Comparison of ENCODE assay signal across 11 cellular contexts in the genomic region with DNA sequence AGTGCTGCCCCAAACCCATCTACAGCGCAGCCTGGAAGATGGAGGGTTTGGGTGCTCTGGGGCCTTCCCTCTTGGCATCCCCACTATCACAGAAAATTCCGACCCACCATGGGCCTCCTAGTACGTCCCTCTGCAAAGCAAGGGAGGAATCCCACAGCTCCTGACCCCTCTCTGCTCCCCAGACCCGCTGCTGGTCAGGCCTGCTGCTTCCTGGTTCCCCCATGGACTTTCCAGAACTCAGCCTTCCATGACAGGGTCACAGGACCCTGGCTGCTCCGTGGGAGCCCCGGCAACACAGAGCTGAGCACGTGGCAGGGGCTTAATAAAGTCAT. TPM values are rescaled to one million over a fixed set of nuclear protein-coding genes. Genes with fewer than 3 reads are reported as not detected.
DNase-seq lines count a peak whose midpoint lies in the region; ATAC-seq, FAIRE-seq and TF ChIP-seq lines count a peak whose summit lies in the region.
"Had no signal": no experiment of that assay in that cellular context is flagged by ENCODE, and none has a peak within 500 bp of the region (broad histone marks: within the 10 kb centered on the region; RNA-seq: fewer than 3 reads in every experiment).

No MANE protein-coding gene starts in this region.

- no peak overlapping the region for H3K4me3 Mint-ChIP-seq in activated CD8-positive, alpha-beta T cell treated with anti-CD3 and anti-CD28 coated beads, Interleukin-2, amount 10 ng/mL, durations not matched to agents 7 days and 5 days
- no peak overlapping the region for H3K4me3 Mint-ChIP-seq in activated naive CD4-positive, alpha-beta T cell treated with anti-CD3 and anti-CD28 coated beads, Interleukin-2, amount 10 ng/mL, durations not matched to agents 7 days and 5 days

- POLR2A ChIA-PET in activated CD8-positive, alpha-beta T cell treated with anti-CD3 and anti-CD28 coated beads, Interleukin-2, amount 10 ng/mL, durations not matched to agents 7 days and 5 days (lab: Charles Lee), result interaction anchor here (0.7 kb wide), 1 partner anchor 11 kb away, joined by 3 read pairs; no protein-coding TSS in a partner anchor

- H3K9ac ChIP-seq in iPS-15b (ENCODE audit: low read depth, low read length), result no peak overlapping the region

- no peak for TF ChIP-seq POLR2A in GM12892 (IDR thresholded peaks at IDR 0.05; ENCODE audit: low read depth, low read length)

- in situ Hi-C loops in KBM-7 (cut with MboI; ENCODE audit: low pct_unique_long_range_greater_than_20kb, low sequenced_read_pairs), result no loop called here

- DNase-seq in HFF-Myc (ENCODE audit: extremely low read depth, low read depth) (no peak), GM12892 (ENCODE audit: insufficient read length) (no peak), KBM-7 (no peak), T1000 (lab: John Stamatoyannopoulos, UW) (no peak)
- DNase-seq in activated CD8-positive, alpha-beta T cell treated with anti-CD3 and anti-CD28 coated beads, Interleukin-2, amount 10 ng/mL, durations not matched to agents 7 days and 5 days, result no peak
- DNase-seq in activated naive CD4-positive, alpha-beta T cell treated with anti-CD3 and anti-CD28 coated beads, Interleukin-2, amount 10 ng/mL, durations not matched to agents 7 days and 5 days, result no peak
- DNase-seq: DMS53, T-helper 2 cell had no signal

- peaks cover 41% of the 10 kb centered on the region for H3K4me1 ChIP-seq in iPS-15b (ENCODE audit: control insufficient read depth, insufficient read depth, low read length)

- H3K27ac Mint-ChIP-seq in activated CD8-positive, alpha-beta T cell treated with anti-CD3 and anti-CD28 coated beads, Interleukin-2, amount 10 ng/mL, durations not matched to agents 7 days and 5 days, result peak overlapping the region; percentile 86
- H3K27ac Mint-ChIP-seq in activated naive CD4-positive, alpha-beta T cell treated with anti-CD3 and anti-CD28 coated beads, Interleukin-2, amount 10 ng/mL, durations not matched to agents 7 days and 5 days, result no peak overlapping the region

- H3K4me3 ChIP-seq in HFF-Myc (replicated peaks; ENCODE audit: low read depth, low read length) (peak overlapping the region; percentile 5; the same call in 1 of the 2 replicates), iPS-15b (ENCODE audit: low read depth, low read length) (peak overlapping the region; percentile 30), skin epidermis (no peak overlapping the region)

- CTCF ChIA-PET in activated CD8-positive, alpha-beta T cell treated with anti-CD3 and anti-CD28 coated beads, Interleukin-2, amount 10 ng/mL, durations not matched to agents 7 days and 5 days (lab: Charles Lee), result interaction anchor here (1.5 to 2.5 kb wide), 6 partner anchors 12 to 28 kb away, joined by 5 to 11 read pairs (median 8); no protein-coding TSS in a partner anchor
- CTCF ChIA-PET in activated naive CD4-positive, alpha-beta T cell treated with anti-CD3 and anti-CD28 coated beads, Interleukin-2, amount 10 ng/mL, durations not matched to agents 7 days and 5 days (lab: Charles Lee), result interaction anchor here (0.8 to 3.7 kb wide), 6 partner anchors 8 to 49 kb away, joined by 3 to 19 read pairs (median 4); partner anchors contain the start of gene TBC1D21

- no peak for TF ChIP-seq CTCF in HFF-Myc (IDR thresholded peaks at IDR 0.05; ENCODE audit: low read depth, low read length, missing control alignments)

- no peaks in the 10 kb centered on the region for H3K27me3 Mint-ChIP-seq in activated CD8-positive, alpha-beta T cell treated with anti-CD3 and anti-CD28 coated beads, Interleukin-2, amount 10 ng/mL, durations not matched to agents 7 days and 5 days (ENCODE audit: low read depth)
- peaks cover 31% of the 10 kb centered on the region for H3K27me3 Mint-ChIP-seq in activated naive CD4-positive, alpha-beta T cell treated with anti-CD3 and anti-CD28 coated beads, Interleukin-2, amount 10 ng/mL, durations not matched to agents 7 days and 5 days

- H3K36me3 ChIP-seq in iPS-15b (ENCODE audit: control insufficient read depth, insufficient read depth, low read length), result no peaks in the 10 kb centered on the region

- peaks cover 24% of the 10 kb centered on the region for H3K36me3 Mint-ChIP-seq in activated CD8-positive, alpha-beta T cell treated with anti-CD3 and anti-CD28 coated beads, Interleukin-2, amount 10 ng/mL, durations not matched to agents 7 days and 5 days (ENCODE audit: low read depth)
- H3K36me3 Mint-ChIP-seq in activated naive CD4-positive, alpha-beta T cell treated with anti-CD3 and anti-CD28 coated beads, Interleukin-2, amount 10 ng/mL, durations not matched to agents 7 days and 5 days, result peaks cover 12% of the 10 kb centered on the region

- FAIRE-seq in GM12892 (lab: Jason Lieb, UNC), result no peak
- FAIRE-seq: GM18507 had no signal

- ATAC-seq in activated CD8-positive, alpha-beta T cell treated with anti-CD3 and anti-CD28 coated beads, Interleukin-2, amount 10 ng/mL, durations not matched to agents 7 days and 5 days, result no peak

- H3K27ac ChIP-seq in skin epidermis, result peak overlapping the region in 19 of 21 experiments; percentile 33 to 90 (median 66)

- peaks cover 17% of the 10 kb centered on the region for H3K9me3 Mint-ChIP-seq in activated CD8-positive, alpha-beta T cell treated with anti-CD3 and anti-CD28 coated beads, Interleukin-2, amount 10 ng/mL, durations not matched to agents 7 days and 5 days (ENCODE audit: insufficient read depth)
- H3K9me3 Mint-ChIP-seq in activated naive CD4-positive, alpha-beta T cell treated with anti-CD3 and anti-CD28 coated beads, Interleukin-2, amount 10 ng/mL, durations not matched to agents 7 days and 5 days, result peaks cover 9% of the 10 kb centered on the region

- H3K27me3 ChIP-seq in iPS-15b (ENCODE audit: control insufficient read depth, insufficient read depth, low read length), result peaks cover 6% of the 10 kb centered on the region

- peaks cover under 1% of the 10 kb centered on the region for H3K9me3 ChIP-seq in iPS-15b (ENCODE audit: control insufficient read depth, insufficient read depth, low read length)

- H3K4me1 Mint-ChIP-seq in activated CD8-positive, alpha-beta T cell treated with anti-CD3 and anti-CD28 coated beads, Interleukin-2, amount 10 ng/mL, durations not matched to agents 7 days and 5 days (ENCODE audit: low read depth), result peaks cover 63% of the 10 kb centered on the region
- H3K4me1 Mint-ChIP-seq in activated naive CD4-positive, alpha-beta T cell treated with anti-CD3 and anti-CD28 coated beads, Interleukin-2, amount 10 ng/mL, durations not matched to agents 7 days and 5 days, result peaks cover 57% of the 10 kb centered on the region

RNA-seq across cellular contexts. Expression of gene LOXL1, which starts 3.1 kb away (rescaled TPM):
- 1 to 10 TPM; 5.9 to 8.4 TPM for total RNA-seq in activated CD8-positive, alpha-beta T cell treated with anti-CD3 and anti-CD28 coated beads, Interleukin-2, amount 10 ng/mL, durations not matched to agents 7 days and 5 days
- not detected for polyA plus RNA-seq in GM12892 (2012; ENCODE audit: missing spikeins)

RNA-seq across cellular contexts. Expression of gene TBC1D21, which starts 49.8 kb away (rescaled TPM):
- total RNA-seq in activated CD8-positive, alpha-beta T cell treated with anti-CD3 and anti-CD28 coated beads, Interleukin-2, amount 10 ng/mL, durations not matched to agents 7 days and 5 days, result not detected
- not detected for polyA plus RNA-seq in GM12892 (2012; ENCODE audit: missing spikeins)

Comparison
In these comparisons a context has a peak if more than half of its experiments do, and no peak if none do; other contexts are left out.
1. H3K4me3 ChIP-seq: peak in HFF-Myc (single experiment) and iPS-15b (single experiment); none in skin epidermis (0 of 7).